26 cellular contexts compared by ENCODE assay signal in genomic region chr10:71762324-71762723, GRCh38. TPM values are rescaled to one million over a fixed set of nuclear protein-coding genes. Genes with fewer than 3 reads are reported as not detected.
DNase-seq lines count a peak whose midpoint lies in the region; ATAC-seq and TF ChIP-seq lines count a peak whose summit lies in the region.
"Had no signal": no experiment of that assay in that cellular context is flagged by ENCODE, and none has a peak within 500 bp of the region (broad histone marks: within the 10 kb centered on the region; RNA-seq: fewer than 3 reads in every experiment).

No MANE protein-coding gene starts in this region.

- H3K27me3 ChIP-seq in right atrium auricular region (no peaks in the 10 kb centered on the region), spleen (replicated peaks in 1 of 7) (no peaks in the 10 kb centered on the region)
- no peaks in the 10 kb centered on the region for H3K27me3 ChIP-seq in CD8-positive, alpha-beta memory T cell (ENCODE audit: insufficient read depth, low read length, poor library complexity, severe bottlenecking)
- H3K27me3 ChIP-seq: colonic mucosa, right lobe of liver had no signal

- no peaks in the 10 kb centered on the region for H3K9me3 Mint-ChIP-seq in CD8-positive, alpha-beta memory T cell
- H3K9me3 Mint-ChIP-seq in central memory CD8-positive, alpha-beta T cell = no peaks in the 10 kb centered on the region
- H3K9me3 Mint-ChIP-seq in activated T-helper 2 cell treated with anti-CD3 and anti-CD28 coated beads, Interferon-gamma antibody, Interleukin-2, Interleukin-4, amounts not matched to agents 10 μg/mL and 5 μg/mL and 100 μg/mL, durations not matched to agents 14 hours and 24 hours and 36 hours = no peaks in the 10 kb centered on the region
- H3K9me3 Mint-ChIP-seq: nephron had no signal

- H3K36me3 ChIP-seq in right atrium auricular region = peaks cover 21% of the 10 kb centered on the region
- H3K36me3 ChIP-seq in CD8-positive, alpha-beta memory T cell (ENCODE audit: insufficient read depth, low read length) = peaks cover 40% of the 10 kb centered on the region
- peaks cover 0 to 95% (median 56%) of the 10 kb centered on the region in 6 donors for H3K36me3 ChIP-seq in spleen
- H3K36me3 ChIP-seq: colonic mucosa, right lobe of liver had no signal

- TF ChIP-seq POLR2A in spleen (IDR thresholded peaks at IDR 0.05) = no peak

- peak overlapping the region in 6 of 7 donors; percentile 15 to 76 (median 40) for H3K4me3 Mint-ChIP-seq in CD8-positive, alpha-beta memory T cell
- no peak overlapping the region for H3K4me3 Mint-ChIP-seq in central memory CD8-positive, alpha-beta T cell
- H3K4me3 Mint-ChIP-seq in activated T-helper 2 cell treated with anti-CD3 and anti-CD28 coated beads, Interferon-gamma antibody, Interleukin-2, Interleukin-4, amounts not matched to agents 10 μg/mL and 5 μg/mL and 100 μg/mL, durations not matched to agents 14 hours and 24 hours and 36 hours (ENCODE audit: low read depth) = no peak overlapping the region
- H3K4me3 Mint-ChIP-seq: nephron had no signal

- no peaks in the 10 kb centered on the region for H3K27me3 Mint-ChIP-seq in CD8-positive, alpha-beta memory T cell
- no peaks in the 10 kb centered on the region for H3K27me3 Mint-ChIP-seq in central memory CD8-positive, alpha-beta T cell
- no peaks in the 10 kb centered on the region for H3K27me3 Mint-ChIP-seq in activated T-helper 2 cell treated with anti-CD3 and anti-CD28 coated beads, Interferon-gamma antibody, Interleukin-2, Interleukin-4, amounts not matched to agents 10 μg/mL and 5 μg/mL and 100 μg/mL, durations not matched to agents 14 hours and 24 hours and 36 hours (ENCODE audit: low read depth)

- intact Hi-C loops in Right ventricle myocardium inferior (cut with DNase I) = no loop called here
- intact Hi-C loops in spleen (cut with DNase I; ENCODE audit: low total_unique reads) = no loop called here
- intact Hi-C loops in activated T-helper 2 cell treated with anti-CD3 and anti-CD28 coated beads, Interferon-gamma antibody, Interleukin-2, Interleukin-4, amounts not matched to agents 10 μg/mL and 5 μg/mL and 100 μg/mL, durations not matched to agents 14 hours and 24 hours and 36 hours (cut with micrococcal nuclease) = no loop called here

- H3K4me3 ChIP-seq in right atrium auricular region (no peak overlapping the region), spleen (peak overlapping the region in 1 of 8 donors; percentile 24)
- H3K4me3 ChIP-seq in CD8-positive, alpha-beta memory T cell (ENCODE audit: low read length) = no peak overlapping the region
- H3K4me3 ChIP-seq: colonic mucosa, right lobe of liver had no signal

- DNase-seq in Right ventricle myocardium inferior (ENCODE audit: missing footprints) = peak; percentile 18
- no peak for DNase-seq in right atrium auricular region (ENCODE audit: low spot score)
- no peak for DNase-seq in CD8-positive, alpha-beta memory T cell
- DNase-seq in central memory CD8-positive, alpha-beta T cell (ENCODE audit: low spot score in 2 of 2) = no peak
- DNase-seq in spleen = no peak
- no peak for DNase-seq in activated T-helper 2 cell treated with anti-CD3 and anti-CD28 coated beads, Interferon-gamma antibody, Interleukin-2, Interleukin-4, amounts not matched to agents 10 μg/mL and 5 μg/mL and 100 μg/mL, durations not matched to agents 14 hours and 24 hours and 36 hours (ENCODE audit: low spot score)
- no peak for DNase-seq in NCI-H2227 (lab: John Stamatoyannopoulos, UW; ENCODE audit: unreplicated experiment)
- DNase-seq: activated CD4-positive, alpha-beta T cell treated with anti-CD3 and anti-CD28 coated beads, Interleukin-2, amount 50 U/mL, for 48 hours; activated T-cell treated with anti-CD3 and anti-CD28 coated beads, Interleukin-2, amount 50 U/mL, for 48 hours; C1 segment of cervical spinal cord; colonic mucosa; DMS153; NCI-H1105; NCI-H510A treated with DMSO at 0.1 percent for 48 hours; NK-92 treated with Interleukin-12 subunit alpha and Interleukin-12 subunit beta, amount 100 ng/mL, for 24 hours; right lobe of liver; stimulated activated CD4-positive, alpha-beta T cell treated with anti-CD3 and anti-CD28 coated beads, Interleukin-15, amount 100 ng/mL, for 24 hours; stimulated activated CD8-positive, alpha-beta memory T cell treated with anti-CD3 and anti-CD28 coated beads, Interleukin-4, amount 100 ng/mL, for 48 hours; substantia nigra had no signal

- H3K9me3 ChIP-seq in right atrium auricular region (no peaks in the 10 kb centered on the region), spleen (no peaks in the 10 kb centered on the region)
- no peaks in the 10 kb centered on the region for H3K9me3 ChIP-seq in CD8-positive, alpha-beta memory T cell (ENCODE audit: low read length)
- H3K9me3 ChIP-seq: colonic mucosa, right lobe of liver had no signal

- H3K36me3 Mint-ChIP-seq in CD8-positive, alpha-beta memory T cell = peaks cover 0 to 89% (median 15%) of the 10 kb centered on the region in 3 donors
- H3K36me3 Mint-ChIP-seq in central memory CD8-positive, alpha-beta T cell (ENCODE audit: insufficient read depth) = peaks cover 35% of the 10 kb centered on the region
- H3K36me3 Mint-ChIP-seq in activated T-helper 2 cell treated with anti-CD3 and anti-CD28 coated beads, Interferon-gamma antibody, Interleukin-2, Interleukin-4, amounts not matched to agents 10 μg/mL and 5 μg/mL and 100 μg/mL, durations not matched to agents 14 hours and 24 hours and 36 hours (ENCODE audit: low read depth) = peaks cover 65% of the 10 kb centered on the region

- peak overlapping the region; percentile 54 to 96 (median 88) for H3K27ac Mint-ChIP-seq in CD8-positive, alpha-beta memory T cell
- H3K27ac Mint-ChIP-seq in central memory CD8-positive, alpha-beta T cell (ENCODE audit: low read depth) = peak overlapping the region; percentile 48
- H3K27ac Mint-ChIP-seq in activated T-helper 2 cell treated with anti-CD3 and anti-CD28 coated beads, Interferon-gamma antibody, Interleukin-2, Interleukin-4, amounts not matched to agents 10 μg/mL and 5 μg/mL and 100 μg/mL, durations not matched to agents 14 hours and 24 hours and 36 hours = no peak overlapping the region
- H3K27ac Mint-ChIP-seq: nephron had no signal

- CTCF ChIA-PET in CD8-positive, alpha-beta memory T cell (lab: Charles Lee) = interaction anchor here (0.7 to 3.8 kb wide), 8 partner anchors 10 to 54 kb away, joined by 3 to 28 read pairs (median 4); partner anchors contain the start of gene VSIR

- H3K4me1 ChIP-seq in right atrium auricular region (peaks cover 0 to 82% of the 10 kb centered on the region in 2 donors), spleen (peaks cover 49 to 95% (median 93%) of the 10 kb centered on the region in 6 donors)
- H3K4me1 ChIP-seq in CD8-positive, alpha-beta memory T cell (ENCODE audit: insufficient read depth, low read length) = peaks cover 93% of the 10 kb centered on the region
- H3K4me1 ChIP-seq: parathyroid adenoma had no signal

- peaks cover 80 to 93% (median 88%) of the 10 kb centered on the region in 3 donors for H3K4me1 Mint-ChIP-seq in CD8-positive, alpha-beta memory T cell
- peaks cover 76% of the 10 kb centered on the region for H3K4me1 Mint-ChIP-seq in central memory CD8-positive, alpha-beta T cell
- peaks cover 39% of the 10 kb centered on the region for H3K4me1 Mint-ChIP-seq in activated T-helper 2 cell treated with anti-CD3 and anti-CD28 coated beads, Interferon-gamma antibody, Interleukin-2, Interleukin-4, amounts not matched to agents 10 μg/mL and 5 μg/mL and 100 μg/mL, durations not matched to agents 14 hours and 24 hours and 36 hours (ENCODE audit: low read depth)

- 76 to 89% (median 83%) methylated on average over 4 to 5 of the region's 5 CpGs for WGBS in spleen, 5 donors

- POLR2A ChIA-PET in CD8-positive, alpha-beta memory T cell (lab: Charles Lee) = interaction anchor here (1.2 kb wide), 1 partner anchor 14 kb away, joined by 4 read pairs; no protein-coding TSS in a partner anchor

- TF ChIP-seq CTCF in right atrium auricular region (IDR thresholded peaks at IDR 0.05) = no peak
- no peak for TF ChIP-seq CTCF in spleen (IDR thresholded peaks at IDR 0.05 in 8 of 11, conservative IDR thresholded peaks at IDR 0.05 in 3 of 11)

- H3K27ac ChIP-seq in right atrium auricular region (no peak overlapping the region), spleen (peak overlapping the region in 5 of 8 donors; percentile 9 to 98 (median 95))
- no peak overlapping the region for H3K27ac ChIP-seq in CD8-positive, alpha-beta memory T cell (ENCODE audit: low read depth, low read length)
- H3K27ac ChIP-seq: colonic mucosa, parathyroid adenoma, right lobe of liver, VCaP had no signal

- ATAC-seq in Right ventricle myocardium inferior (no peak), HG02981 (IDR thresholded peaks at IDR 0.05; ENCODE audit: unreplicated experiment) (no peak)
- ATAC-seq in central memory CD8-positive, alpha-beta T cell (replicated peaks; ENCODE audit: extremely low read depth, poor library complexity, severe bottlenecking) = no peak

RNA-seq across cellular contexts. Expression of gene VSIR, which starts 11.0 kb away (rescaled TPM):
- 140 TPM for total RNA-seq in Right ventricle myocardium inferior
- total RNA-seq in right atrium auricular region = 10 to 100 TPM; 36.1 to 56.0 TPM
- total RNA-seq in CD8-positive, alpha-beta memory T cell = 10 to 100 TPM; 59.6 to 61.4 TPM
- polyA plus RNA-seq in CD8-positive, alpha-beta memory T cell = 349 TPM
- 100 to 1,000 TPM; 202 to 512 (median 313) TPM for total RNA-seq in spleen
- polyA plus RNA-seq in spleen = 10 to 100 TPM; 34.5 to 84.3 (median 50.4) TPM
- total RNA-seq in activated T-helper 2 cell treated with anti-CD3 and anti-CD28 coated beads, Interferon-gamma antibody, Interleukin-2, Interleukin-4, amounts not matched to agents 10 μg/mL and 5 μg/mL and 100 μg/mL, durations not matched to agents 14 hours and 24 hours and 36 hours = 56.5 and 61.9 TPM in 2 replicates

RNA-seq across cellular contexts. Expression of gene C10orf105, which starts 42.7 kb away (rescaled TPM):
- total RNA-seq in Right ventricle myocardium inferior (0.05 TPM), right atrium auricular region (1 to 10 TPM in 1 of 2 donors, not detected in 1; 1.3 TPM), spleen (1 to 10 TPM; 1.4 to 4.4 (median 3.4) TPM)
- total RNA-seq in CD8-positive, alpha-beta memory T cell = under 1 TPM; 0.04 to 0.11 TPM
- 0.23 TPM for polyA plus RNA-seq in CD8-positive, alpha-beta memory T cell
- polyA plus RNA-seq in spleen = under 1 TPM; 0.08 to 0.38 (median 0.20) TPM
- 0.11 and 0.18 TPM in 2 replicates for total RNA-seq in activated T-helper 2 cell treated with anti-CD3 and anti-CD28 coated beads, Interferon-gamma antibody, Interleukin-2, Interleukin-4, amounts not matched to agents 10 μg/mL and 5 μg/mL and 100 μg/mL, durations not matched to agents 14 hours and 24 hours and 36 hours
- total RNA-seq: G401, glomerular endothelial cell, SK-MEL-5 had no signal

Comparison
In these comparisons a context has a peak if more than half of its experiments do, and no peak if none do; other contexts are left out.
1. H3K27ac ChIP-seq: peak in spleen (5 of 8); none in right atrium auricular region (0 of 2) and CD8-positive, alpha-beta memory T cell (single experiment).
2. H3K4me3 Mint-ChIP-seq: peak in CD8-positive, alpha-beta memory T cell (6 of 7); none in central memory CD8-positive, alpha-beta T cell (single experiment) and activated T-helper 2 cell treated with anti-CD3 and anti-CD28 coated beads, Interferon-gamma antibody, Interleukin-2, Interleukin-4, amounts not matched to agents 10 μg/mL and 5 μg/mL and 100 μg/mL, durations not matched to agents 14 hours and 24 hours and 36 hours (single experiment).